Comparison of ENCODE assay signal across 8 cellular contexts in the genomic region with DNA sequence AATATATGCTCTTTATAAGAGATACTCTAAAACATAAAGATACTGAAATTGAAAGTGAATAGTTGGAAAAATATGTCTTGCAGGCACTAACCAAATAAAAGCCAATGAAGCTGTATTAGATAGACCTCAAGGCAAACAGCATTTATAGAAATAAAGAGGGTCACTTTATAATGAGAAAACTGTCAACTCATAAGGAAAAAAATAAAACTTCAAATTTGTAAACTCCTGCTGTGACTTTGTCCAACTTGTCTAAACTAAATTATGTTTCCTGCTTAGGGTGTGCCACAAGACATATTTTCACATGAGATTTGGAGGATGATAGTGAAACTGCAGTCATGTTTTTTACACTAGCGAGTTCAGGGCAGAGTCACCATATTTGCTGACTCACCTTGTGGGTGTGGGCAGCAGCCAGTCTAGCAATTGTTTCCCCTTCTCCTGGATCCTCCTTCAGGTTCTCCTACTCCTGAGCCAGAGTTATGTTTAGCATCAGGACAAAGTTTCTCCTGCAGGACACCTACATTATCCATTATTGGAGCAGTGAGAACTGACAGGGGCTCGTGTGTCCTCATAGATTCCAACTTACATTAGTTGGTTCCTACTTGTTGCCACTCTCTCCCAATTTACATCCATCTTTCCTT. TPM values are rescaled to one million over a fixed set of nuclear protein-coding genes. Genes with fewer than 3 reads are reported as not detected.
DNase-seq lines count a peak whose midpoint lies in the region; ATAC-seq, FAIRE-seq and TF ChIP-seq lines count a peak whose summit lies in the region.

No MANE protein-coding gene starts in this region.

- TF ChIP-seq CTCF in bronchial epithelial cell (IDR thresholded peaks at IDR 0.05; ENCODE audit: insufficient read depth, low read length, severe bottlenecking) (no peak), omental fat pad (IDR thresholded peaks at IDR 0.05) (no peak)

- peak; percentile 4 for DNase-seq in COLO829 (ENCODE audit: low spot score)
- peak; percentile 58 for DNase-seq in NCI-H460 (ENCODE audit: extremely low read depth, low read depth)
- DNase-seq in bronchial epithelial cell (ENCODE audit: low read depth): peak; percentile 67
- peak; percentile 52 for DNase-seq in ureter (ENCODE audit: low spot score)
- DNase-seq in omental fat pad (ENCODE audit: low spot score): no peak
- DNase-seq in NCI-H1694 treated with DMSO at 0.1 percent for 48 hours (lab: John Stamatoyannopoulos, UW): no peak
- DNase-seq in HuH-7 (ENCODE audit: low spot score): no peak

- no peaks in the 10 kb centered on the region for H3K27me3 ChIP-seq in bronchial epithelial cell (ENCODE audit: control insufficient read depth, insufficient read depth, low read length)

- no peak for FAIRE-seq in bronchial epithelial cell (lab: Jason Lieb, UNC)

- no peaks in the 10 kb centered on the region for H3K36me3 ChIP-seq in bronchial epithelial cell (ENCODE audit: control insufficient read depth, insufficient read depth, low read length)

- H3K4me3 ChIP-seq in bronchial epithelial cell (ENCODE audit: low read depth, low read length): no peak overlapping the region

- ATAC-seq in GM21390 (IDR thresholded peaks at IDR 0.05; ENCODE audit: unreplicated experiment) (peak; percentile 55), omental fat pad (ENCODE audit: low FRiP score) (no peak)

RNA-seq across cellular contexts. Expression of a gene that starts 43.8 kb away (rescaled TPM):
- not detected in 2 replicates for total RNA-seq in NCI-H460 (2014; rRNA removed; shearing (Covaris generic))
- polyA plus RNA-seq in NCI-H460 (2014; cell fraction: nucleus; rRNA removed): not detected in 2 replicates
- total RNA-seq in bronchial epithelial cell: not detected in 2 replicates
- 20.9 TPM for total RNA-seq in ureter
- total RNA-seq in omental fat pad: 100 to 1,000 TPM in 2 of 4 donors, 10 to 100 TPM in 2; 58.8 to 204 (median 95.3) TPM

RNA-seq across cellular contexts. Expression of a gene that starts 46.9 kb away (rescaled TPM):
- 40.2 and 41.5 TPM in 2 replicates for total RNA-seq in NCI-H460 (2014; rRNA removed; shearing (Covaris generic))
- 9.8 and 14.3 TPM in 2 replicates for polyA plus RNA-seq in NCI-H460 (2014; cell fraction: nucleus; rRNA removed)
- 12.1 and 14.1 TPM in 2 replicates for total RNA-seq in bronchial epithelial cell
- 15.0 TPM for total RNA-seq in ureter
- total RNA-seq in omental fat pad: 1 to 10 TPM; 6.4 to 9.1 (median 6.6) TPM

Comparison
In these comparisons a context has a peak if more than half of its experiments do, and no peak if none do; other contexts are left out.
1. DNase-seq: peak in COLO829 (single experiment), NCI-H460 (single experiment), bronchial epithelial cell (single experiment) and ureter (single experiment); none in omental fat pad (single experiment), NCI-H1694 treated with DMSO at 0.1 percent for 48 hours (single experiment) and HuH-7 (single experiment).
2. RNA of a gene that starts 43.8 kb away (total RNA-seq): 58.8 to 204 TPM in omental fat pad and 20.9 TPM in ureter (single experiment); not detected in NCI-H460 and not detected in bronchial epithelial cell; every median in the first group is over 10 times any median in the second.